In genomic region chr1:224245188-224245587, GRCh38 we compare ENCODE assay signal across 8 cellular contexts.
A peak's percentile ranks its signal among the peaks of the same experiment; 100 is the strongest.
DNase-seq lines count a peak whose midpoint lies in the region; ATAC-seq and TF ChIP-seq lines count a peak whose summit lies in the region.

No MANE protein-coding gene starts in this region.

- H3K79me2 ChIP-seq in OCI-LY3 (ENCODE audit: low read length), result no peaks in the 10 kb centered on the region

- DNase-seq in Right ventricle myocardium inferior (ENCODE audit: missing footprints) (peak; percentile 78), right atrium auricular region (ENCODE audit: low spot score) (no peak), colonic mucosa (peak; percentile 43), natural killer cell (no peak), NCI-H1092 (lab: John Stamatoyannopoulos, UW) (no peak)

- intact Hi-C loops in Right ventricle myocardium inferior (cut with DNase I) (no loop called here), colonic mucosa (cut with DNase I) (loop anchor here (10.0 kb wide), 1 partner anchor 60 kb away; no protein-coding TSS in a partner anchor), natural killer cell (cut with micrococcal nuclease) (no loop called here)

- no peak overlapping the region for H3K4me3 Mint-ChIP-seq in natural killer cell

- H3K27ac ChIP-seq in right atrium auricular region (no peak overlapping the region), OCI-LY3 (ENCODE audit: low read length) (peak overlapping the region; percentile 43), colonic mucosa (peak overlapping the region; percentile 74)

- H3K36me3 Mint-ChIP-seq in natural killer cell, result peaks cover 12% of the 10 kb centered on the region

- peak overlapping the region; percentile 42 to 54 for H3K27ac Mint-ChIP-seq in natural killer cell

- no peak overlapping the region for H2AFZ ChIP-seq in OCI-LY3 (ENCODE audit: low read depth, low read length)

- TF ChIP-seq CTCF in right atrium auricular region (IDR thresholded peaks at IDR 0.05) (no peak), OCI-LY3 (IDR thresholded peaks at IDR 0.05; ENCODE audit: low read depth, low read length) (no peak), colonic mucosa (IDR thresholded peaks at IDR 0.05) (no peak), natural killer cell (IDR thresholded peaks at IDR 0.05) (no peak)

- H3K4me2 ChIP-seq in OCI-LY3 (ENCODE audit: low read length), result no peak overlapping the region

- peak; percentile 81 for ATAC-seq in Right ventricle myocardium inferior
- peak in 2 of 3 donors; percentile 38 to 61 for ATAC-seq in natural killer cell
- ATAC-seq in HG02623 (IDR thresholded peaks at IDR 0.05; ENCODE audit: unreplicated experiment), result no peak
- ATAC-seq in GM19395 (IDR thresholded peaks at IDR 0.05; ENCODE audit: unreplicated experiment), result no peak

- H3K9me3 ChIP-seq in right atrium auricular region (no peaks in the 10 kb centered on the region), OCI-LY3 (ENCODE audit: insufficient read depth, low read length) (no peaks in the 10 kb centered on the region), colonic mucosa (no peaks in the 10 kb centered on the region)

- H3K27me3 ChIP-seq in right atrium auricular region (no peaks in the 10 kb centered on the region), OCI-LY3 (ENCODE audit: low read depth, low read length) (no peaks in the 10 kb centered on the region), colonic mucosa (no peaks in the 10 kb centered on the region)

- no peaks in the 10 kb centered on the region for H3K9me3 Mint-ChIP-seq in natural killer cell

- H3K4me1 ChIP-seq in right atrium auricular region, result peaks cover 0 to 7% of the 10 kb centered on the region in 2 donors
- peaks cover 8% of the 10 kb centered on the region for H3K4me1 ChIP-seq in OCI-LY3 (ENCODE audit: low read length)
- no peaks in the 10 kb centered on the region for H3K4me1 ChIP-seq in colonic mucosa

- H4K20me1 ChIP-seq in OCI-LY3 (ENCODE audit: insufficient read depth, low read length), result no peaks in the 10 kb centered on the region

- H3K36me3 ChIP-seq in right atrium auricular region (peaks cover 24% of the 10 kb centered on the region), OCI-LY3 (replicated peaks; ENCODE audit: low read depth, low read length) (peaks cover 19% of the 10 kb centered on the region), colonic mucosa (no peaks in the 10 kb centered on the region)

- no peaks in the 10 kb centered on the region for H3K27me3 Mint-ChIP-seq in natural killer cell (ENCODE audit: low read depth in 2 of 2)

- H3K4me3 ChIP-seq in right atrium auricular region, result no peak overlapping the region
- no peak overlapping the region for H3K4me3 ChIP-seq in OCI-LY3 (ENCODE audit: low read length)
- H3K4me3 ChIP-seq in colonic mucosa, result no peak overlapping the region

- no peaks in the 10 kb centered on the region for H3K4me1 Mint-ChIP-seq in natural killer cell

- H3K9ac ChIP-seq in OCI-LY3 (ENCODE audit: low read length) (no peak overlapping the region), colonic mucosa (ENCODE audit: low read depth in 2 of 2, low read length in 2 of 2) (no peak overlapping the region)

Comparison
In these comparisons a context has a peak if more than half of its experiments do, and no peak if none do; other contexts are left out.
1. DNase-seq: peak in Right ventricle myocardium inferior (single experiment) and colonic mucosa (single experiment); none in right atrium auricular region (single experiment), natural killer cell (single experiment) and NCI-H1092 (single experiment).
2. ATAC-seq: peak in Right ventricle myocardium inferior (single experiment) and natural killer cell (2 of 3); none in HG02623 (single experiment) and GM19395 (single experiment).
3. H3K27ac ChIP-seq: peak in OCI-LY3 (single experiment) and colonic mucosa (single experiment); none in right atrium auricular region (0 of 2).